8 cellular contexts compared by ENCODE assay signal in the genomic region with DNA sequence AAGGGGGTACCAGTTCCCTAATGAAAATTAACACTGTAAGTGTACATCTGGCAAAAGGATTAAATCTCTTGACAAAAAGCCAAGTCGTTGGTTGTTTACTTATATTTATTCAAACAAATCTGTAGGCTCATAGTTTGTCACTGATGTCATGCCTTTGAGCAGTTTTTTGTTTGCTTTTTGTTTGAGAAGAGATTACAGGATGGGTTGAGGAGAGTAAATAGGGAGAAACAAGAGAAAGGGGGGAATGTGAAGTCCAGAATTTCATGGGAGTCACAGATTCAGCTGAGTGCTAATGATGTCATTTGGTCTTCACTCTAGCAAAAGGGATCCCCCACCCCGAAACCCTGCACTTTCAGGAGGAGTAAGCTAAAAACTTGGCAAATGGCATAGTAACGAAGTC.
A peak's percentile ranks its signal among the peaks of the same experiment; 100 is the strongest.
DNase-seq lines count a peak whose midpoint lies in the region; ATAC-seq, FAIRE-seq and TF ChIP-seq lines count a peak whose summit lies in the region.
"Had no signal": no experiment of that assay in that cellular context is flagged by ENCODE, and none has a peak within 500 bp of the region (broad histone marks: within the 10 kb centered on the region; RNA-seq: fewer than 3 reads in every experiment).

No MANE protein-coding gene starts in this region.

- H3K4me1 ChIP-seq in testis, result no peaks in the 10 kb centered on the region

- TF ChIP-seq POLR2A in testis (IDR thresholded peaks at IDR 0.05), result no peak

- H3K4me3 Mint-ChIP-seq in progenitor cell of endocrine pancreas (ENCODE audit: low read depth), result peak overlapping the region; percentile 15

- no peaks in the 10 kb centered on the region for H3K27me3 Mint-ChIP-seq in progenitor cell of endocrine pancreas

- peak; percentile 78 for DNase-seq in NCI-H2196 (lab: John Stamatoyannopoulos, UW; ENCODE audit: unreplicated experiment)
- peak; percentile 66 for DNase-seq in epithelial cell of esophagus (ENCODE audit: low read depth)
- no peak for DNase-seq in progenitor cell of endocrine pancreas (ENCODE audit: low spot score, unreplicated experiment)
- no peak for DNase-seq in D721Med (ENCODE audit: insufficient read length, low spot score)
- no peak for DNase-seq in testis

- H3K4me3 ChIP-seq in epithelial cell of esophagus (ENCODE audit: low read length) (no peak overlapping the region), testis (no peak overlapping the region)
- H3K4me3 ChIP-seq: ovary had no signal

- ATAC-seq in HG02884 (IDR thresholded peaks at IDR 0.05; ENCODE audit: unreplicated experiment), result no peak

- no peaks in the 10 kb centered on the region for H3K27me3 ChIP-seq in testis
- H3K27me3 ChIP-seq: ovary had no signal

- FAIRE-seq in G401.6 (lab: Jason Lieb, UNC) (peak; percentile 90), D721Med (lab: Jason Lieb, UNC) (no peak)

- WGBS in testis, 2 donors, result 60 to 72% methylated on average over 3 of the region's 3 CpGs

- peaks cover 2% of the 10 kb centered on the region for H3K9me3 Mint-ChIP-seq in progenitor cell of endocrine pancreas (ENCODE audit: low read depth)

- H3K36me3 Mint-ChIP-seq in progenitor cell of endocrine pancreas (ENCODE audit: insufficient read depth), result peaks cover 4% of the 10 kb centered on the region

- no peak overlapping the region for H3K27ac ChIP-seq in testis
- H3K27ac ChIP-seq: ovary had no signal

- peak overlapping the region; percentile 88 for H3K27ac Mint-ChIP-seq in progenitor cell of endocrine pancreas

- TF ChIP-seq CTCF in epithelial cell of esophagus (IDR thresholded peaks at IDR 0.05; ENCODE audit: insufficient read depth, low read depth, low read length, missing control alignments) (no peak), progenitor cell of endocrine pancreas (IDR thresholded peaks at IDR 0.05; ENCODE audit: unreplicated experiment) (no peak), D721Med (IDR thresholded peaks at IDR 0.05; ENCODE audit: insufficient read depth, missing control alignments) (no peak), testis (IDR thresholded peaks at IDR 0.05) (no peak)

- intact Hi-C loops in testis (cut with DNase I; ENCODE audit: low total_unique reads), result no loop called here

- H3K36me3 ChIP-seq in testis (ENCODE audit: low read depth, missing control alignments), result no peaks in the 10 kb centered on the region
- H3K36me3 ChIP-seq: ovary had no signal

- peaks cover 23% of the 10 kb centered on the region for H3K4me1 Mint-ChIP-seq in progenitor cell of endocrine pancreas (ENCODE audit: low read depth)

- H3K9me3 ChIP-seq in testis, result no peaks in the 10 kb centered on the region
- H3K9me3 ChIP-seq: ovary had no signal

Comparison
In these comparisons a context has a peak if more than half of its experiments do, and no peak if none do; other contexts are left out.
1. DNase-seq: peak in NCI-H2196 (single experiment) and epithelial cell of esophagus (single experiment); none in progenitor cell of endocrine pancreas (single experiment), D721Med (single experiment) and testis (single experiment).